In genomic region chr1:19251305-19252196, GRCh38 we compare ENCODE assay signal across 8 cellular contexts. TPM values are rescaled to one million over a fixed set of nuclear protein-coding genes. Genes with fewer than 3 reads are reported as not detected.
DNase-seq lines count a peak whose midpoint lies in the region; ATAC-seq and TF ChIP-seq lines count a peak whose summit lies in the region.

Gene EMC1, minus strand, starts transcription at chr1:19251524. Its CDS starts 15 bp downstream, at chr1:19251509.
Gene MRTO4, plus strand, starts transcription at chr1:19251805. Its CDS starts 31 bp downstream, at chr1:19251836.

- peak within 1 kb of the TSS; percentile 87 for H3K4me3 ChIP-seq in MM.1S (ENCODE audit: low read length)

- peak within 1 kb of the TSS; percentile 33 for H4K5ac ChIP-seq in H9 (ENCODE audit: insufficient read length, low read depth, low read length)

- no peaks in the 10 kb centered on the region for H3K9me2 ChIP-seq in MM.1S (replicated peaks; ENCODE audit: insufficient read depth, low read length)

- no CpG with 5 or more reads among the region's 81 CpGs for WGBS in H9 (ENCODE audit: extremely low coverage, insufficient read length, low lambda C conversion rate)

- H3K9me3 ChIP-seq in H9 (ENCODE audit: control insufficient read depth, low read depth, low read length) (no peaks in the 10 kb centered on the region), MM.1S (replicated peaks; ENCODE audit: insufficient read depth, low read length) (no peaks in the 10 kb centered on the region)

- H3K27ac ChIP-seq in H9 (ENCODE audit: insufficient read length, low read depth, low read length), result no peak within 1 kb of the TSS
- H3K27ac ChIP-seq in MM.1S (ENCODE audit: low read length), result peak within 1 kb of the TSS; percentile 90
- peak within 1 kb of the TSS; percentile 87 for H3K27ac ChIP-seq in temporal lobe (ENCODE audit: low read depth, low read length)

- H3K56ac ChIP-seq in H9 (ENCODE audit: insufficient read length, low read depth, low read length), result no peak within 1 kb of the TSS

- DNase-seq in GF-D8 (lab: John Stamatoyannopoulos, UW), result peak; percentile 63
- DNase-seq in H9, result peak; percentile 87
- peak; percentile 83 for DNase-seq in MM.1S
- DNase-seq in SKM-1 (lab: John Stamatoyannopoulos, UW; ENCODE audit: unreplicated experiment), result peak; percentile 89
- peak; percentile 93 to 95 for DNase-seq in activated naive CD4-positive, alpha-beta T cell treated with anti-CD3 and anti-CD28 coated beads, Interleukin-2, amount 50 U/mL, for 72 hours (ENCODE audit: low spot score in 2 of 2)
- DNase-seq in glomerular visceral epithelial cell (ENCODE audit: extremely low spot score), result peak; percentile 84
- peak; percentile 74 for DNase-seq in omental fat pad (ENCODE audit: low spot score)

- no peak within 1 kb of the TSS for H4K91ac ChIP-seq in H9 (ENCODE audit: insufficient read length, low read depth, low read length)

- H3K79me2 ChIP-seq in H9 (ENCODE audit: insufficient read depth, low read length) (peaks cover 53% of the 10 kb centered on the region), MM.1S (ENCODE audit: low read length) (peaks cover 96% of the 10 kb centered on the region)

- H2BK5ac ChIP-seq in H9 (ENCODE audit: insufficient read length, low read length), result no peak within 1 kb of the TSS

- H3K23ac ChIP-seq in H9 (ENCODE audit: insufficient read length, low read depth, low read length), result no peak within 1 kb of the TSS

- H3K18ac ChIP-seq in H9 (ENCODE audit: insufficient read length, low read depth, low read length), result peak within 1 kb of the TSS; percentile 92

- H3K14ac ChIP-seq in H9 (ENCODE audit: insufficient read depth, low read length), result peak within 1 kb of the TSS; percentile 90

- no peak within 1 kb of the TSS for H4K8ac ChIP-seq in H9 (replicated peaks; ENCODE audit: insufficient read length, low read depth, low read length)

- H3K9me3 Mint-ChIP-seq in H9, result no peaks in the 10 kb centered on the region
- no peaks in the 10 kb centered on the region for H3K9me3 Mint-ChIP-seq in activated naive CD4-positive, alpha-beta T cell treated with anti-CD3 and anti-CD28 coated beads, Interleukin-2, amount 50 U/mL, for 72 hours

- H2BK12ac ChIP-seq in H9 (ENCODE audit: insufficient read length, low read depth, low read length), result no peak within 1 kb of the TSS

- no peak within 1 kb of the TSS for H2AK5ac ChIP-seq in H9 (ENCODE audit: insufficient read length, low read length)

- H3F3A ChIP-seq in MM.1S (ENCODE audit: insufficient read depth, low read length), result no peaks in the 10 kb centered on the region

- no peak within 1 kb of the TSS for H3T11ph ChIP-seq in H9 (ENCODE audit: low read length)

- H2BK120ac ChIP-seq in H9 (ENCODE audit: low read depth, low read length, poor library complexity, severe bottlenecking), result no peak within 1 kb of the TSS

- no peak within 1 kb of the TSS for H2BK15ac ChIP-seq in H9 (ENCODE audit: low read depth, low read length)

- H3K36me3 ChIP-seq in MM.1S (replicated peaks; ENCODE audit: insufficient read depth, low read length), result no peaks in the 10 kb centered on the region; the same call in 1 of the 2 replicates

- H3K36me3 Mint-ChIP-seq in H9 (ENCODE audit: insufficient read depth in 1 of 3, low read depth in 3 of 3), result peaks cover 13 to 31% (median 17%) of the 10 kb centered on the region in 3 experiments; a peak in 6 of 7 replicates
- peaks cover 30 to 33% of the 10 kb centered on the region in 2 donors for H3K36me3 Mint-ChIP-seq in activated naive CD4-positive, alpha-beta T cell treated with anti-CD3 and anti-CD28 coated beads, Interleukin-2, amount 50 U/mL, for 72 hours

- peaks cover 20 to 22% of the 10 kb centered on the region in 2 experiments for H3K4me1 Mint-ChIP-seq in H9

- no peaks in the 10 kb centered on the region for H3K27me3 ChIP-seq in H9 (ENCODE audit: insufficient read depth, low read length)
- no peaks in the 10 kb centered on the region for H3K27me3 ChIP-seq in MM.1S (replicated peaks; ENCODE audit: insufficient read depth, low read length)

- H3K9ac ChIP-seq in H9 (ENCODE audit: extremely low read depth, insufficient read length, low read length), result peak within 1 kb of the TSS; percentile 88
- peak within 1 kb of the TSS; percentile 94 for H3K9ac ChIP-seq in MM.1S (ENCODE audit: low read length)

- peaks cover 8% of the 10 kb centered on the region for H3K79me1 ChIP-seq in H9 (ENCODE audit: insufficient read depth, low read depth, low read length, poor library complexity, severe bottlenecking)

- H3K4me3 Mint-ChIP-seq in H9, result peak within 1 kb of the TSS; percentile 97 to 99

- H3K4me1 ChIP-seq in H9 (ENCODE audit: insufficient read depth, low read length) (peaks cover 4% of the 10 kb centered on the region; the same call in 1 of the 2 replicates), MM.1S (ENCODE audit: low read length) (peaks cover 18% of the 10 kb centered on the region)

- no peak within 1 kb of the TSS for H2AFZ ChIP-seq in H9 (ENCODE audit: low read length)
- peak within 1 kb of the TSS; percentile 90 for H2AFZ ChIP-seq in MM.1S (ENCODE audit: low read length)

- no peaks in the 10 kb centered on the region for H3K27me3 Mint-ChIP-seq in H9 (ENCODE audit: low read depth)

- H3K4ac ChIP-seq in H9 (ENCODE audit: low read depth, low read length), result peak within 1 kb of the TSS; percentile 21; the same call in 1 of the 2 replicates

- H3K4me2 ChIP-seq in H9 (ENCODE audit: insufficient read depth, insufficient read length, low read length) (peak within 1 kb of the TSS; percentile 97), MM.1S (ENCODE audit: low read depth, low read length) (peak within 1 kb of the TSS; percentile 95)

- peaks cover 7% of the 10 kb centered on the region for H3K23me2 ChIP-seq in H9 (ENCODE audit: insufficient read length, low read depth, low read length, poor library complexity, severe bottlenecking)

- peak within 1 kb of the TSS; percentile 96 to 99 (median 97) for H3K27ac Mint-ChIP-seq in H9
- peak within 1 kb of the TSS; percentile 98 to 100 for H3K27ac Mint-ChIP-seq in activated naive CD4-positive, alpha-beta T cell treated with anti-CD3 and anti-CD28 coated beads, Interleukin-2, amount 50 U/mL, for 72 hours

- no peak within 1 kb of the TSS for H2BK20ac ChIP-seq in H9 (ENCODE audit: low read depth, low read length, poor library complexity, severe bottlenecking)

- peak; percentile 80 to 93 for ATAC-seq in activated naive CD4-positive, alpha-beta T cell treated with anti-CD3 and anti-CD28 coated beads, Interleukin-2, amount 50 U/mL, for 72 hours
- peak; percentile 93 for ATAC-seq in omental fat pad (ENCODE audit: low FRiP score)

- no peak for TF ChIP-seq CTCF in H9 (conservative IDR thresholded peaks at IDR 0.05)
- no peak for TF ChIP-seq CTCF in MM.1S (IDR thresholded peaks at IDR 0.05; ENCODE audit: low read length)
- TF ChIP-seq CTCF in omental fat pad (IDR thresholded peaks at IDR 0.05), result no peak

- no peaks in the 10 kb centered on the region for H4K20me1 ChIP-seq in H9 (ENCODE audit: control insufficient read depth, insufficient read depth, insufficient read length)
- peaks cover 6% of the 10 kb centered on the region; the same call in 1 of the 2 replicates for H4K20me1 ChIP-seq in MM.1S (ENCODE audit: insufficient read depth, low read length)

RNA-seq across cellular contexts. Expression of gene EMC1, which starts in this region (rescaled TPM):
- total RNA-seq in H9 (2021) (58.3 and 60.0 TPM in 2 replicates), omental fat pad (10 to 100 TPM; 28.5 to 54.3 (median 40.9) TPM), temporal lobe (65.6 TPM)
- total RNA-seq in activated naive CD4-positive, alpha-beta T cell treated with anti-CD3 and anti-CD28 coated beads, Interleukin-2, amount 50 U/mL, for 72 hours, result 10 to 100 TPM; 42.2 to 44.4 TPM

RNA-seq across cellular contexts. Expression of gene MRTO4, which starts in this region (rescaled TPM):
- total RNA-seq in H9 (2021) (78.3 and 79.1 TPM in 2 replicates), omental fat pad (10 to 100 TPM; 17.2 to 76.7 (median 27.0) TPM), temporal lobe (24.8 TPM)
- total RNA-seq in activated naive CD4-positive, alpha-beta T cell treated with anti-CD3 and anti-CD28 coated beads, Interleukin-2, amount 50 U/mL, for 72 hours, result 10 to 100 TPM; 60.4 to 83.6 TPM
